In the genomic region with DNA sequence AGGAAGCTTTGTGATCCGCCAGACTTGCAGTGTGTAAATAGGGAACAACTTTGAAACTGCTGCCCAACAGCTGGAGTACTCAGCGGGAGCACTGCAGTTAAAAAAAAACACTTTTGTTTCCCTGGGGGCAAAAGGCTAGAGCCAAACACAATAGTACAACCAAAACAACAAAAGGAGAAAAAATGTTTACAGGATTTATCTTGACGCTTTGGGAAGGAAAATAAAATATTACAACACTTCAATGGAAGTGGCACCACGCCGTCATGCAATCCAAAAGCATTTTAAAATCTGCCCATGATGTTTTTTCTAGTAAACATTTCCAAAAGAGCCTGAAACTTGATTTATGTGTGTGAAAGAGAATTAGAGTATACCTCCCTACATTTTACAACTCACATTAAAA, we compare ENCODE assay signal across 1 cellular context.
TF ChIP-seq lines count a peak whose summit lies in the region.

No MANE protein-coding gene starts in this region.

TF ChIP-seq in HEK293, 187 proteins besides CTCF, POLR2A, EP300 and RAD21 (continued from another document):
- TF ChIP-seq, protein P1, sequence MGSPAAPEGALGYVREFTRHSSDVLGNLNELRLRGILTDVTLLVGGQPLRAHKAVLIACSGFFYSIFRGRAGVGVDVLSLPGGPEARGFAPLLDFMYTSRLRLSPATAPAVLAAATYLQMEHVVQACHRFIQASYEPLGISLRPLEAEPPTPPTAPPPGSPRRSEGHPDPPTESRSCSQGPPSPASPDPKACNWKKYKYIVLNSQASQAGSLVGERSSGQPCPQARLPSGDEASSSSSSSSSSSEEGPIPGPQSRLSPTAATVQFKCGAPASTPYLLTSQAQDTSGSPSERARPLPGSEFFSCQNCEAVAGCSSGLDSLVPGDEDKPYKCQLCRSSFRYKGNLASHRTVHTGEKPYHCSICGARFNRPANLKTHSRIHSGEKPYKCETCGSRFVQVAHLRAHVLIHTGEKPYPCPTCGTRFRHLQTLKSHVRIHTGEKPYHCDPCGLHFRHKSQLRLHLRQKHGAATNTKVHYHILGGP (tag by site-specific recombination; IDR thresholded peaks at IDR 0.05), result peak; percentile 83
- TF ChIP-seq ZNF776 (tag by site-specific recombination; IDR thresholded peaks at IDR 0.05; ENCODE audit: borderline replicate concordance) (peak; percentile 29; the same call in 1 of the 2 replicates), ZBTB44 (tag by site-specific recombination; IDR thresholded peaks at IDR 0.05) (peak; percentile 52; the same call in 1 of the 2 replicates), ZNF394 (tag by site-specific recombination; IDR thresholded peaks at IDR 0.05; ENCODE audit: borderline replicate concordance) (no peak)
- TF ChIP-seq, protein P2, sequence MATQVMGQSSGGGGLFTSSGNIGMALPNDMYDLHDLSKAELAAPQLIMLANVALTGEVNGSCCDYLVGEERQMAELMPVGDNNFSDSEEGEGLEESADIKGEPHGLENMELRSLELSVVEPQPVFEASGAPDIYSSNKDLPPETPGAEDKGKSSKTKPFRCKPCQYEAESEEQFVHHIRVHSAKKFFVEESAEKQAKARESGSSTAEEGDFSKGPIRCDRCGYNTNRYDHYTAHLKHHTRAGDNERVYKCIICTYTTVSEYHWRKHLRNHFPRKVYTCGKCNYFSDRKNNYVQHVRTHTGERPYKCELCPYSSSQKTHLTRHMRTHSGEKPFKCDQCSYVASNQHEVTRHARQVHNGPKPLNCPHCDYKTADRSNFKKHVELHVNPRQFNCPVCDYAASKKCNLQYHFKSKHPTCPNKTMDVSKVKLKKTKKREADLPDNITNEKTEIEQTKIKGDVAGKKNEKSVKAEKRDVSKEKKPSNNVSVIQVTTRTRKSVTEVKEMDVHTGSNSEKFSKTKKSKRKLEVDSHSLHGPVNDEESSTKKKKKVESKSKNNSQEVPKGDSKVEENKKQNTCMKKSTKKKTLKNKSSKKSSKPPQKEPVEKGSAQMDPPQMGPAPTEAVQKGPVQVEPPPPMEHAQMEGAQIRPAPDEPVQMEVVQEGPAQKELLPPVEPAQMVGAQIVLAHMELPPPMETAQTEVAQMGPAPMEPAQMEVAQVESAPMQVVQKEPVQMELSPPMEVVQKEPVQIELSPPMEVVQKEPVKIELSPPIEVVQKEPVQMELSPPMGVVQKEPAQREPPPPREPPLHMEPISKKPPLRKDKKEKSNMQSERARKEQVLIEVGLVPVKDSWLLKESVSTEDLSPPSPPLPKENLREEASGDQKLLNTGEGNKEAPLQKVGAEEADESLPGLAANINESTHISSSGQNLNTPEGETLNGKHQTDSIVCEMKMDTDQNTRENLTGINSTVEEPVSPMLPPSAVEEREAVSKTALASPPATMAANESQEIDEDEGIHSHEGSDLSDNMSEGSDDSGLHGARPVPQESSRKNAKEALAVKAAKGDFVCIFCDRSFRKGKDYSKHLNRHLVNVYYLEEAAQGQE (tag by site-specific recombination; IDR thresholded peaks at IDR 0.05), result no peak
